ENCODE assay signal across 1 cellular context in genomic region chr20:45969712-45970634, GRCh38.
TF ChIP-seq lines count a peak whose summit lies in the region.

No MANE protein-coding gene starts in this region.

TF ChIP-seq in HepG2, 621 proteins besides CTCF, POLR2A, EP300 and RAD21 (continued from another document and continues in another):
- TF ChIP-seq GATAD2A (CRISPR knock-in tag; IDR thresholded peaks at IDR 0.05) (peak; percentile 21; the same call in 1 of the 2 replicates), ZNF580 (CRISPR knock-in tag; IDR thresholded peaks at IDR 0.05; ENCODE audit: borderline replicate concordance, low read depth) (0 out of 2 replicates have a peak, but pooled peaks have one; percentile 54), KAT7 (CRISPR knock-in tag; IDR thresholded peaks at IDR 0.05; ENCODE audit: borderline replicate concordance) (0 out of 2 replicates have a peak, but pooled peaks have one; percentile 29), ZSCAN9 (CRISPR knock-in tag; IDR thresholded peaks at IDR 0.05; ENCODE audit: borderline replicate concordance) (no peak), PRDM10 (CRISPR knock-in tag; IDR thresholded peaks at IDR 0.05; ENCODE audit: low read depth) (peak; percentile 83), TEF (CRISPR knock-in tag; IDR thresholded peaks at IDR 0.05) (no peak), KDM5B (CRISPR knock-in tag; IDR thresholded peaks at IDR 0.05; ENCODE audit: borderline replicate concordance) (0 out of 2 replicates have a peak, but pooled peaks have one; percentile 22), ZNF547 (CRISPR knock-in tag; IDR thresholded peaks at IDR 0.05) (peak; percentile 59; the same call in 1 of the 2 replicates), KLF11 (CRISPR knock-in tag; IDR thresholded peaks at IDR 0.05) (no peak), SMAD1 (CRISPR knock-in tag; IDR thresholded peaks at IDR 0.05; ENCODE audit: borderline replicate concordance, low read depth) (no peak), IRF9 (CRISPR knock-in tag; IDR thresholded peaks at IDR 0.05; ENCODE audit: borderline replicate concordance) (0 out of 2 replicates have a peak, but pooled peaks have one; percentile 31), MEF2D (CRISPR knock-in tag; IDR thresholded peaks at IDR 0.05) (peak; percentile 71), TFE3 (CRISPR knock-in tag; IDR thresholded peaks at IDR 0.05) (peak; percentile 69), ZFX (CRISPR knock-in tag; IDR thresholded peaks at IDR 0.05; ENCODE audit: low read depth) (peak; percentile 35; the same call in 1 of the 2 replicates), ZNF335 (CRISPR knock-in tag; IDR thresholded peaks at IDR 0.05) (peak; percentile 95), SP1 (IDR thresholded peaks at IDR 0.05) (no peak), SP1 (CRISPR knock-in tag; IDR thresholded peaks at IDR 0.05) (0 out of 2 replicates have a peak, but pooled peaks have one; percentile 22), ZFP91 (CRISPR knock-in tag; IDR thresholded peaks at IDR 0.05; ENCODE audit: borderline replicate concordance) (peak; percentile 64; the same call in 1 of the 2 replicates), ZNF282 (IDR thresholded peaks at IDR 0.05; ENCODE audit: partially characterized antibody) (no peak), ZBTB34 (CRISPR knock-in tag; IDR thresholded peaks at IDR 0.05) (0 out of 2 replicates have a peak, but pooled peaks have one; percentile 14), ZBTB37 (CRISPR knock-in tag; IDR thresholded peaks at IDR 0.05) (no peak), HMGXB3 (CRISPR knock-in tag; IDR thresholded peaks at IDR 0.05; ENCODE audit: borderline replicate concordance) (no peak), LRRFIP1 (CRISPR knock-in tag; conservative IDR thresholded peaks at IDR 0.05) (no peak), ZNF274 (CRISPR knock-in tag; IDR thresholded peaks at IDR 0.05) (no peak), ZNF563 (CRISPR knock-in tag; IDR thresholded peaks at IDR 0.05) (no peak), HCFC1 (IDR thresholded peaks at IDR 0.05; ENCODE audit: low read depth, low read length) (0 out of 2 replicates have a peak, but pooled peaks have one; percentile 21), ATF7-NPFF (CRISPR knock-in tag; IDR thresholded peaks at IDR 0.05; ENCODE audit: low read depth) (0 out of 2 replicates have a peak, but pooled peaks have one; percentile 62), PITX1 (CRISPR knock-in tag; IDR thresholded peaks at IDR 0.05) (peak; percentile 69; the same call in 1 of the 2 replicates), ZNF556 (CRISPR knock-in tag; IDR thresholded peaks at IDR 0.05; ENCODE audit: borderline replicate concordance) (0 out of 2 replicates have a peak, but pooled peaks have one; percentile 22), YEATS2 (CRISPR knock-in tag; IDR thresholded peaks at IDR 0.05; ENCODE audit: borderline replicate concordance) (peak; percentile 65; the same call in 1 of the 2 replicates), PATZ1 (CRISPR knock-in tag; IDR thresholded peaks at IDR 0.05) (0 out of 2 replicates have a peak, but pooled peaks have one; percentile 18), IRF2 (CRISPR knock-in tag; IDR thresholded peaks at IDR 0.05) (0 out of 2 replicates have a peak, but pooled peaks have one; percentile 35), RBFOX2 (IDR thresholded peaks at IDR 0.05; ENCODE audit: low read depth, low read length) (no peak)
